In the genomic region with DNA sequence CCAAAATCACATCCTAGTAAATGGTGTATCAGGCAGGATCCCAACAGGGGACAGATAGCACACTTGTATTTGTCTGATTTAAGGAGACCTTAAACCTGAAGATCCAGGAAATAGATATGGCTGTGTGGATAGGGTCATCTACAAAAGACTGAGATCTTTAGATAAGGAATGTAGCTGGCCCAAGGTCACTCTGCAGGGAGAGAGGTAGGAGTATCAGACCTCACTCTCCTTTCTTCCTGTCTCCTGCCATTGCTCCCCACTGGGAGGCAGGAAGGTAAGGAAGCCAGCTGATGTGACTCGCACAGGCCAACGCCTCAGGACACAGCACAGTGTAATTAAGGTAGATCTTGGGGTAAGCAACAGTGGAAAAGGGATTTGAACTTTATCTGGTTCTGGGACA, we compare ENCODE assay signal across 19 cellular contexts.
DNase-seq lines count a peak whose midpoint lies in the region; ATAC-seq, FAIRE-seq and TF ChIP-seq lines count a peak whose summit lies in the region.
"Had no signal": no experiment of that assay in that cellular context is flagged by ENCODE, and none has a peak within 500 bp of the region (broad histone marks: within the 10 kb centered on the region; RNA-seq: fewer than 3 reads in every experiment).

No MANE protein-coding gene starts in this region.

- ATAC-seq in RWPE2 (ENCODE audit: low read depth) (peak; percentile 40; the same call in 1 of the 3 replicates), HG03280 (IDR thresholded peaks at IDR 0.05; ENCODE audit: unreplicated experiment) (no peak), GM18870 (IDR thresholded peaks at IDR 0.05; ENCODE audit: unreplicated experiment) (no peak), HepG2 (no peak)
- ATAC-seq: A549; CD8-positive, alpha-beta T cell; HCT116 had no signal

- CTCF ChIA-PET in HepG2 (lab: Yijun Ruan, JAX; ENCODE audit: low intra/inter-chr PET ratio, low total read pairs): no interaction called here

- no peak overlapping the region for H4K8ac ChIP-seq in mesendoderm (ENCODE audit: low read depth, low read length)

- intact Hi-C loops in HepG2 (cut with micrococcal nuclease; ENCODE audit: unreplicated experiment): loop anchor here (10.0 kb wide), 2 partner anchors 450 to 510 kb away; no protein-coding TSS in a partner anchor

- H2AFZ ChIP-seq in HepG2 (ENCODE audit: low read length): no peak overlapping the region

- H3K36me3 ChIP-seq in RWPE2 (ENCODE audit: low read depth): no peaks in the 10 kb centered on the region
- no peaks in the 10 kb centered on the region for H3K36me3 ChIP-seq in mesendoderm (ENCODE audit: control insufficient read depth, insufficient read depth, low read length)
- no peaks in the 10 kb centered on the region for H3K36me3 ChIP-seq in HepG2 (replicated peaks in 1 of 2; ENCODE audit: control insufficient read depth in 1 of 2, insufficient read depth in 2 of 2, low read length in 2 of 2)
- H3K36me3 ChIP-seq: BE2C had no signal

- no peaks in the 10 kb centered on the region for H3K79me1 ChIP-seq in mesendoderm (ENCODE audit: low read length)

- H3K9ac ChIP-seq in mesendoderm (ENCODE audit: low read length) (no peak overlapping the region), HepG2 (ENCODE audit: insufficient read depth, low read depth, low read length) (no peak overlapping the region)

- no peak overlapping the region for H2BK5ac ChIP-seq in mesendoderm (ENCODE audit: low read length)

- WGBS in mesendoderm (ENCODE audit: extremely low coverage, insufficient coverage, low lambda C conversion rate): no CpG with 5 or more reads among the region's 2 CpGs
- WGBS in HepG2 (ENCODE audit: low lambda C conversion rate): 73% methylated on average over 2 of the region's 2 CpGs

- no peak overlapping the region for H3K4me3 ChIP-seq in RWPE2 (ENCODE audit: severe bottlenecking)
- H3K4me3 ChIP-seq in epithelial cell of esophagus (ENCODE audit: low read length): no peak overlapping the region
- H3K4me3 ChIP-seq in mesendoderm (ENCODE audit: low read length): no peak overlapping the region
- no peak overlapping the region for H3K4me3 ChIP-seq in HepG2 (replicated peaks in 1 of 3; ENCODE audit: insufficient read depth in 1 of 3, low read depth in 2 of 3, low read length in 3 of 3)
- H3K4me3 ChIP-seq: A549 had no signal

- H3K18ac ChIP-seq in mesendoderm (ENCODE audit: low read length): no peak overlapping the region

- H3K56ac ChIP-seq in mesendoderm (ENCODE audit: low read length): no peak overlapping the region

- no peaks in the 10 kb centered on the region for H3K9me3 ChIP-seq in RWPE2 (ENCODE audit: severe bottlenecking)
- H3K9me3 ChIP-seq in HepG2 (ENCODE audit: low read length): no peaks in the 10 kb centered on the region
- H3K9me3 ChIP-seq: A549, BE2C had no signal

- POLR2A ChIA-PET in HepG2 (lab: Yijun Ruan, JAX): no interaction called here

- in situ Hi-C loops in HepG2 (cut with HindIII; ENCODE audit: extremely low pct_ligation_motif_present, low pct_unique_long_range_greater_than_20kb): loop anchor here (10.0 kb wide), 1 partner anchor 280 kb away; a partner anchor contains a TSS

- TF ChIP-seq CTCF in RWPE2 (IDR thresholded peaks at IDR 0.05; ENCODE audit: poor library complexity, severe bottlenecking) (no peak), epithelial cell of esophagus (IDR thresholded peaks at IDR 0.05; ENCODE audit: insufficient read depth, low read depth, low read length, missing control alignments) (no peak), HepG2 (CRISPR knock-in tag; IDR thresholded peaks at IDR 0.05) (no peak)

- DNase-seq in RWPE2 (ENCODE audit: low spot score) (no peak), epithelial cell of esophagus (ENCODE audit: low read depth) (peak; percentile 13), mesendoderm (peak; percentile 82), HepG2 (ENCODE audit: low spot score) (no peak)
- DNase-seq: BE2C; CD8-positive, alpha-beta T cell; COR-L47; DMS153; DMS79 treated with DMSO at 0.1 percent for 48 hours; EL had no signal

- H3K23ac ChIP-seq in mesendoderm (ENCODE audit: low read length): no peak overlapping the region

- H3K79me2 ChIP-seq in mesendoderm (ENCODE audit: control insufficient read depth, insufficient read depth, low read length) (no peaks in the 10 kb centered on the region), HepG2 (ENCODE audit: insufficient read depth, low read length) (no peaks in the 10 kb centered on the region)

- H2BK120ac ChIP-seq in mesendoderm (ENCODE audit: low read depth, low read length): no peak overlapping the region

- no peak overlapping the region for H2BK15ac ChIP-seq in mesendoderm (replicated peaks; ENCODE audit: low read depth)

- H2AK5ac ChIP-seq in mesendoderm (ENCODE audit: low read length): no peak overlapping the region

- FAIRE-seq in HepG2 (lab: Jason Lieb, UNC): no peak
- FAIRE-seq: A549, D721Med, G401.6, GM12891, GM19239 had no signal

- no peaks in the 10 kb centered on the region for H3K27me3 ChIP-seq in RWPE2 (ENCODE audit: insufficient read depth, poor library complexity, severe bottlenecking)
- no peaks in the 10 kb centered on the region for H3K27me3 ChIP-seq in mesendoderm (ENCODE audit: insufficient read depth, low read length, poor library complexity)
- H3K27me3 ChIP-seq in HepG2 (ENCODE audit: control insufficient read depth in 1 of 2, insufficient read depth in 2 of 2, low read length in 2 of 2): no peaks in the 10 kb centered on the region
- H3K27me3 ChIP-seq: BE2C had no signal

- H4K5ac ChIP-seq in mesendoderm (ENCODE audit: low read length): no peak overlapping the region

- no peak for TF ChIP-seq POLR2A in HepG2 (IDR thresholded peaks at IDR 0.05; ENCODE audit: insufficient read depth in 1 of 2, low read depth in 2 of 2, low read length in 2 of 2)

- no peak overlapping the region for H3K4ac ChIP-seq in mesendoderm (ENCODE audit: low read depth, low read length)

- TF ChIP-seq EP300 in HepG2 (IDR thresholded peaks at IDR 0.05; ENCODE audit: low read depth in 2 of 2, low read length in 2 of 2): no peak
- TF ChIP-seq EP300 in HepG2 (CRISPR knock-in tag; IDR thresholded peaks at IDR 0.05; ENCODE audit: borderline replicate concordance): no peak

- no peaks in the 10 kb centered on the region for H4K20me1 ChIP-seq in HepG2 (ENCODE audit: insufficient read depth, low read length)

- H3K4me1 ChIP-seq in RWPE2 (ENCODE audit: insufficient read depth, poor library complexity, severe bottlenecking) (no peaks in the 10 kb centered on the region), mesendoderm (ENCODE audit: control insufficient read depth, low read depth, low read length) (peaks cover 13% of the 10 kb centered on the region), HepG2 (ENCODE audit: insufficient read depth, low read length) (no peaks in the 10 kb centered on the region)
- H3K4me1 ChIP-seq: A549, BE2C had no signal

- H3K4me2 ChIP-seq in mesendoderm (ENCODE audit: low read length): no peak overlapping the region
- no peak overlapping the region for H3K4me2 ChIP-seq in HepG2 (ENCODE audit: low read depth, low read length)
- H3K4me2 ChIP-seq: A549 had no signal

- no peak overlapping the region for H3K27ac ChIP-seq in RWPE2 (ENCODE audit: poor library complexity, severe bottlenecking)
- no peak overlapping the region for H3K27ac ChIP-seq in mesendoderm (ENCODE audit: low read depth, low read length)
- no peak overlapping the region for H3K27ac ChIP-seq in HepG2 (ENCODE audit: extremely low read length, insufficient read depth, low read length)
- H3K27ac ChIP-seq: A549, C4-2B had no signal

- no peak for TF ChIP-seq RAD21 in HepG2 (CRISPR knock-in tag; IDR thresholded peaks at IDR 0.05)

- no TSS peak for BruUV-seq in HepG2 (replicated peaks; lab: Mats Ljungman, UMichigan)

TF ChIP-seq in HepG2, 621 proteins besides CTCF, POLR2A, EP300 and RAD21 (continues in another document):
- TF ChIP-seq WIZ (CRISPR knock-in tag; IDR thresholded peaks at IDR 0.05) (no peak), NFRKB (IDR thresholded peaks at IDR 0.05) (no peak), ZFP90 (CRISPR knock-in tag; IDR thresholded peaks at IDR 0.05; ENCODE audit: borderline replicate concordance) (no peak), AKAP8 (CRISPR knock-in tag; IDR thresholded peaks at IDR 0.05) (no peak), ARID2 (CRISPR knock-in tag; IDR thresholded peaks at IDR 0.05; ENCODE audit: borderline replicate concordance) (no peak), GABPA (IDR thresholded peaks at IDR 0.05; ENCODE audit: low read depth, low read length) (no peak), GABPA (CRISPR knock-in tag; IDR thresholded peaks at IDR 0.05; ENCODE audit: low read depth) (no peak), RBAK (CRISPR knock-in tag; IDR thresholded peaks at IDR 0.05) (no peak), PRMT3 (CRISPR knock-in tag; IDR thresholded peaks at IDR 0.05; ENCODE audit: borderline replicate concordance, low read depth) (no peak), ZIK1 (CRISPR knock-in tag; IDR thresholded peaks at IDR 0.05; ENCODE audit: borderline replicate concordance, low read depth) (no peak), GLI4 (CRISPR knock-in tag; IDR thresholded peaks at IDR 0.05; ENCODE audit: borderline replicate concordance) (no peak), SETDB1 (CRISPR knock-in tag; IDR thresholded peaks at IDR 0.05; ENCODE audit: borderline replicate concordance) (no peak), ELF4 (CRISPR knock-in tag; IDR thresholded peaks at IDR 0.05; ENCODE audit: borderline replicate concordance) (no peak), MIER3 (CRISPR knock-in tag; IDR thresholded peaks at IDR 0.05; ENCODE audit: borderline replicate concordance) (no peak), IKZF4 (CRISPR knock-in tag; IDR thresholded peaks at IDR 0.05; ENCODE audit: borderline replicate concordance, low read depth, not compliant biosample characterization) (no peak)
- TF ChIP-seq, protein P1, sequence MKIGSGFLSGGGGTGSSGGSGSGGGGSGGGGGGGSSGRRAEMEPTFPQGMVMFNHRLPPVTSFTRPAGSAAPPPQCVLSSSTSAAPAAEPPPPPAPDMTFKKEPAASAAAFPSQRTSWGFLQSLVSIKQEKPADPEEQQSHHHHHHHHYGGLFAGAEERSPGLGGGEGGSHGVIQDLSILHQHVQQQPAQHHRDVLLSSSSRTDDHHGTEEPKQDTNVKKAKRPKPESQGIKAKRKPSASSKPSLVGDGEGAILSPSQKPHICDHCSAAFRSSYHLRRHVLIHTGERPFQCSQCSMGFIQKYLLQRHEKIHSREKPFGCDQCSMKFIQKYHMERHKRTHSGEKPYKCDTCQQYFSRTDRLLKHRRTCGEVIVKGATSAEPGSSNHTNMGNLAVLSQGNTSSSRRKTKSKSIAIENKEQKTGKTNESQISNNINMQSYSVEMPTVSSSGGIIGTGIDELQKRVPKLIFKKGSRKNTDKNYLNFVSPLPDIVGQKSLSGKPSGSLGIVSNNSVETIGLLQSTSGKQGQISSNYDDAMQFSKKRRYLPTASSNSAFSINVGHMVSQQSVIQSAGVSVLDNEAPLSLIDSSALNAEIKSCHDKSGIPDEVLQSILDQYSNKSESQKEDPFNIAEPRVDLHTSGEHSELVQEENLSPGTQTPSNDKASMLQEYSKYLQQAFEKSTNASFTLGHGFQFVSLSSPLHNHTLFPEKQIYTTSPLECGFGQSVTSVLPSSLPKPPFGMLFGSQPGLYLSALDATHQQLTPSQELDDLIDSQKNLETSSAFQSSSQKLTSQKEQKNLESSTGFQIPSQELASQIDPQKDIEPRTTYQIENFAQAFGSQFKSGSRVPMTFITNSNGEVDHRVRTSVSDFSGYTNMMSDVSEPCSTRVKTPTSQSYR (CRISPR knock-in tag; IDR thresholded peaks at IDR 0.05; ENCODE audit: borderline replicate concordance): no peak

Comparison
In these comparisons a context has a peak if more than half of its experiments do, and no peak if none do; other contexts are left out.
1. DNase-seq: peak in epithelial cell of esophagus (single experiment) and mesendoderm (single experiment); none in RWPE2 (single experiment) and HepG2 (single experiment).